ENCODE assay signal across 17 cellular contexts in genomic region chr13:50377726-50378270, GRCh38.
DNase-seq lines count a peak whose midpoint lies in the region; ATAC-seq, FAIRE-seq and TF ChIP-seq lines count a peak whose summit lies in the region.
"Had no signal": no experiment of that assay in that cellular context is flagged by ENCODE, and none has a peak within 500 bp of the region (broad histone marks: within the 10 kb centered on the region; RNA-seq: fewer than 3 reads in every experiment).

No MANE protein-coding gene starts in this region.

- no peak for TF ChIP-seq CTCF in D721Med (IDR thresholded peaks at IDR 0.05; ENCODE audit: insufficient read depth, missing control alignments)
- TF ChIP-seq CTCF in right lobe of liver (IDR thresholded peaks at IDR 0.05), result no peak

- H3K9me3 ChIP-seq in SK-N-MC (ENCODE audit: low read depth, low read length) (0 out of 2 replicates have a peak, but pooled peaks cover 6% of the 10 kb centered on the region), right lobe of liver (no peaks in the 10 kb centered on the region)

- H3K27me3 ChIP-seq in right lobe of liver, result no peaks in the 10 kb centered on the region

- peak; percentile 76 for FAIRE-seq in D721Med (lab: Jason Lieb, UNC)
- FAIRE-seq: G401.6, GM12891, GM19239, RCC 7860 had no signal

- intact Hi-C loops in right lobe of liver (cut with DNase I), result no loop called here

- peak; percentile 39 to 77 (median 54) for ATAC-seq in right lobe of liver

- H3K27ac ChIP-seq in SK-N-MC (no peak overlapping the region), right lobe of liver (peak overlapping the region in 1 of 3 donors; percentile 25)
- H3K27ac ChIP-seq: HL-60, KMS-11 had no signal

- 0 out of 2 replicates have a peak overlapping the region, but pooled peaks have one; percentile 21 for H3K4me3 ChIP-seq in SK-N-MC
- H3K4me3 ChIP-seq in right lobe of liver, result no peak overlapping the region

- no peak for TF ChIP-seq POLR2A in right lobe of liver (IDR thresholded peaks at IDR 0.05)

- H3K36me3 ChIP-seq in SK-N-MC (ENCODE audit: insufficient read depth, low read length) (no peaks in the 10 kb centered on the region), right lobe of liver (no peaks in the 10 kb centered on the region)

- peaks cover 0 to 13% (median 5%) of the 10 kb centered on the region in 4 donors for H3K4me1 ChIP-seq in right lobe of liver

- DNase-seq in D721Med (ENCODE audit: insufficient read length, low spot score), result no peak
- peak; percentile 83 to 90 for DNase-seq in NCI-H526 (lab: John Stamatoyannopoulos, UW)
- no peak for DNase-seq in SK-N-MC (ENCODE audit: low read depth, low spot score)
- no peak for DNase-seq in right lobe of liver
- DNase-seq in SKM-1 (lab: John Stamatoyannopoulos, UW; ENCODE audit: unreplicated experiment), result no peak
- no peak for DNase-seq in NCI-H2171 (lab: John Stamatoyannopoulos, UW)
- DNase-seq in activated CD8-positive, alpha-beta memory T cell treated with anti-CD3 and anti-CD28 coated beads, Interleukin-2, amount 50 U/mL, for 4 hours, result no peak
- no peak for DNase-seq in hippocampal formation (lab: John Stamatoyannopoulos, UW)
- DNase-seq: DMS79, NCI-H2029, SHP77 treated with DMSO at 0.1 percent for 48 hours had no signal

- WGBS in right lobe of liver (ENCODE audit: insufficient coverage, low coverage, low lambda C conversion rate, missing lambda C conversion rate), result 23% methylated on average over 2 of the region's 2 CpGs

- no peak overlapping the region for H3K9ac ChIP-seq in SK-N-MC (ENCODE audit: insufficient read length)
- H3K9ac ChIP-seq: KMS-11 had no signal

Comparison
In these comparisons a context has a peak if more than half of its experiments do, and no peak if none do; other contexts are left out.
1. DNase-seq: peak in NCI-H526 (2 of 2); none in D721Med (single experiment), SK-N-MC (single experiment), right lobe of liver (0 of 3), SKM-1 (single experiment), NCI-H2171 (single experiment), activated CD8-positive, alpha-beta memory T cell treated with anti-CD3 and anti-CD28 coated beads, Interleukin-2, amount 50 U/mL, for 4 hours (single experiment) and hippocampal formation (0 of 2).